ENCODE assay signal across 8 cellular contexts in the genomic region with DNA sequence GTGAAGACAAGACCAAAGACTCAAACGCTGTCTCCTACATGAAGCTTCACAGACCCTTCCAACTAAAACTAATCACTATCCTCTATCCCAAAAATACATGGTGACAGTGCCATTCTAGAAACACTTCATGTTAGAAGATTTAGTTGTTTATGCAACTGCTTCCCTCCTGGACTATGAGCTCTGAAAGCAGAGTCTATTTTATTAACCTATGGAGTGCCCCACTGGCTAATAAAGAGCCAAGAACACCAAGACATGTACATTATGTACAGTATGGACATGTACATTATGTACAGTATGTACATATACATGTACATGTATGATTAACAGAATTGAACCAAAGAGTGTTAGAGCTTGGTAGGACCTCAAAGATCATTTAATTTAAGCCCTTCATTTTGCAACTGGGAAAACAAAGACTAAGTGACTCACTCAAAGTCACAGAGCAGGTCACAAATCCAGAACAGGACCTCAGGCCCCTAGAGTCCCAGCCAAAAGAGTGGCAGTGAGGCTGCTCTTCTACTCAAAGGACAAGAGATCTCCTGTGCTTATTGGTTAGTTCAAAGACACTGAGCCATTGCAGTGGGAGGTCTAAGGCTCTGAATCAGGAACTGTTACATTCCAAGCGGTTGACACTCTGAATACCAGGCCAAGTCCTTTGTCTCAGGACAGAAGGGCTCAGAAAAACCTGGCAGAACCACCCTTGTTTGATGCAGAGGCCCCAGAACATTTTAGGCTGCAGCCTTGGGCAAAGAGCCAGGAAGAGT.
DNase-seq lines count a peak whose midpoint lies in the region; ATAC-seq and TF ChIP-seq lines count a peak whose summit lies in the region.

No MANE protein-coding gene starts in this region.

- H3K4me3 ChIP-seq in hepatocyte, result no peak overlapping the region

- peak overlapping the region; percentile 89 for H3K27ac Mint-ChIP-seq in HFFc6
- peak overlapping the region; percentile 33 for H3K27ac Mint-ChIP-seq in stimulated activated effector memory CD8-positive, alpha-beta T cell treated with anti-CD3 and anti-CD28 coated beads, Interleukin-12 subunit alpha, Interleukin-12 subunit beta, amount 100 ng/mL, for 72 hours

- WGBS in hepatocyte (ENCODE audit: low lambda C conversion rate, missing lambda C conversion rate), result 91% methylated on average over 2 of the region's 2 CpGs

- H3K4me1 ChIP-seq in hepatocyte (ENCODE audit: insufficient read depth), result no peaks in the 10 kb centered on the region

- H3K9me3 Mint-ChIP-seq in HFFc6, result no peaks in the 10 kb centered on the region
- no peaks in the 10 kb centered on the region for H3K9me3 Mint-ChIP-seq in stimulated activated effector memory CD8-positive, alpha-beta T cell treated with anti-CD3 and anti-CD28 coated beads, Interleukin-12 subunit alpha, Interleukin-12 subunit beta, amount 100 ng/mL, for 72 hours

- H3K79me2 ChIP-seq in hepatocyte, result peaks cover 27% of the 10 kb centered on the region

- peak overlapping the region; percentile 45 for H3K4me3 Mint-ChIP-seq in HFFc6
- H3K4me3 Mint-ChIP-seq in stimulated activated effector memory CD8-positive, alpha-beta T cell treated with anti-CD3 and anti-CD28 coated beads, Interleukin-12 subunit alpha, Interleukin-12 subunit beta, amount 100 ng/mL, for 72 hours, result no peak overlapping the region

- H2AFZ ChIP-seq in hepatocyte, result no peak overlapping the region

- H3K27ac ChIP-seq in hepatocyte, result no peak overlapping the region

- H3K9me3 ChIP-seq in hepatocyte (ENCODE audit: low read depth), result no peaks in the 10 kb centered on the region

- peaks cover 36% of the 10 kb centered on the region for H3K4me1 Mint-ChIP-seq in HFFc6 (ENCODE audit: low read depth)
- H3K4me1 Mint-ChIP-seq in stimulated activated effector memory CD8-positive, alpha-beta T cell treated with anti-CD3 and anti-CD28 coated beads, Interleukin-12 subunit alpha, Interleukin-12 subunit beta, amount 100 ng/mL, for 72 hours, result peaks cover 8% of the 10 kb centered on the region

- ATAC-seq in stimulated activated effector memory CD8-positive, alpha-beta T cell treated with anti-CD3 and anti-CD28 coated beads, Interleukin-12 subunit alpha, Interleukin-12 subunit beta, amount 100 ng/mL, for 72 hours, result no peak
- ATAC-seq in GM19395 (IDR thresholded peaks at IDR 0.05; ENCODE audit: unreplicated experiment), result no peak

- H3K4me2 ChIP-seq in hepatocyte, result no peak overlapping the region

- TF ChIP-seq CTCF in HFFc6 (IDR thresholded peaks at IDR 0.05), result no peak
- TF ChIP-seq CTCF in hepatocyte (IDR thresholded peaks at IDR 0.05; ENCODE audit: poor library complexity), result no peak

- H3K36me3 Mint-ChIP-seq in HFFc6 (ENCODE audit: low read depth), result peaks cover 21% of the 10 kb centered on the region
- peaks cover 7% of the 10 kb centered on the region for H3K36me3 Mint-ChIP-seq in stimulated activated effector memory CD8-positive, alpha-beta T cell treated with anti-CD3 and anti-CD28 coated beads, Interleukin-12 subunit alpha, Interleukin-12 subunit beta, amount 100 ng/mL, for 72 hours

- no peaks in the 10 kb centered on the region for H3K27me3 ChIP-seq in hepatocyte

- H3K9me2 ChIP-seq in hepatocyte (replicated peaks; ENCODE audit: insufficient read depth), result no peaks in the 10 kb centered on the region

- DNase-seq in HFFc6 (peak; percentile 84), astrocyte of the hippocampus (ENCODE audit: low read depth, low spot score) (peak; percentile 93), hepatocyte (ENCODE audit: low spot score) (peak; percentile 7), NCI-H82 treated with DMSO at 0.1 percent for 48 hours (lab: John Stamatoyannopoulos, UW; ENCODE audit: unreplicated experiment) (no peak), DMS53 treated with DMSO at 0.1 percent for 48 hours (lab: John Stamatoyannopoulos, UW; ENCODE audit: unreplicated experiment) (no peak), OCI-M1 (lab: John Stamatoyannopoulos, UW) (no peak)
- DNase-seq in stimulated activated effector memory CD8-positive, alpha-beta T cell treated with anti-CD3 and anti-CD28 coated beads, Interleukin-12 subunit alpha, Interleukin-12 subunit beta, amount 100 ng/mL, for 72 hours (ENCODE audit: low spot score in 2 of 2), result no peak

- no peaks in the 10 kb centered on the region for H3K36me3 ChIP-seq in hepatocyte (replicated peaks; ENCODE audit: insufficient read depth, low read depth)

- H4K20me1 ChIP-seq in hepatocyte (ENCODE audit: insufficient read depth, poor library complexity, severe bottlenecking), result no peaks in the 10 kb centered on the region

- H3K27me3 Mint-ChIP-seq in HFFc6 (ENCODE audit: insufficient read depth), result no peaks in the 10 kb centered on the region; the same call in 1 of the 2 replicates

Comparison
In these comparisons a context has a peak if more than half of its experiments do, and no peak if none do; other contexts are left out.
1. DNase-seq: peak in HFFc6 (single experiment), astrocyte of the hippocampus (single experiment) and hepatocyte (single experiment); none in stimulated activated effector memory CD8-positive, alpha-beta T cell treated with anti-CD3 and anti-CD28 coated beads, Interleukin-12 subunit alpha, Interleukin-12 subunit beta, amount 100 ng/mL, for 72 hours (0 of 2), NCI-H82 treated with DMSO at 0.1 percent for 48 hours (single experiment), DMS53 treated with DMSO at 0.1 percent for 48 hours (single experiment) and OCI-M1 (single experiment).